Comparison of ENCODE assay signal across 14 cellular contexts in the genomic region with DNA sequence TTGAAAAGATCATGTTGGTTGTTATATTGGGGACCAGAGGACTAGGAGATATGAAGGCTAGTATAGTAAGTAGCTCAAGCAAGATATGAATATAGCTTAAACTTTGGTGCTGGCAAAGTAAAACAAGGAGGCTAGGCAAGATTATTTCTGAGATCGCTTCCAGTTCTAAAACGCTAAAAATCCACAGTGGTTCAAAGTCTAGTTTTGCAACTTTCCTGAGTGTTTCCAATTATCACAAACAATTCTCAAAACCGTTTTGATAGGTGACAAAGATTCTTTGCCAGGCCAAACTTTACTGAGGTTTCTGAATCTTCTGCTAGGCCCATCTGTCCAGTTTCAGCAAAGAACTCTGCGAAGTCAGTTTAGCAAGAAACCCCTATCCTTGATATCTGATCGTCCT.
"Had no signal": no experiment of that assay in that cellular context is flagged by ENCODE, and none has a peak within 500 bp of the region (broad histone marks: within the 10 kb centered on the region; RNA-seq: fewer than 3 reads in every experiment).

No MANE protein-coding gene starts in this region.

- DNase-seq: cortex of kidney; effector memory CD4-positive, alpha-beta T cell; heart left ventricle; hippocampal formation; left colon; mucosa of descending colon; naive thymus-derived CD8-positive, alpha-beta T cell; small intestine; stimulated activated CD4-positive, alpha-beta T cell treated with anti-CD3 and anti-CD28 coated beads, Interleukin-12 subunit alpha, Interleukin-12 subunit beta, amount 100 ng/mL, for 4 hours; stimulated activated naive CD4-positive, alpha-beta T cell treated with Interleukin-2 at 50 U/mL for 16 hours had no signal

- H3K9me3 ChIP-seq: mucosa of descending colon had no signal

- ATAC-seq: esophagus mucosa; naive thymus-derived CD8-positive, alpha-beta T cell had no signal

- H3K4me3 Mint-ChIP-seq: naive thymus-derived CD8-positive, alpha-beta T cell had no signal

- H3K36me3 ChIP-seq: right atrium auricular region had no signal

- H3K4me3 ChIP-seq: heart left ventricle, mucosa of descending colon, right atrium auricular region had no signal

- H3K27me3 ChIP-seq: heart left ventricle, right atrium auricular region had no signal

- H3K27me3 Mint-ChIP-seq: naive thymus-derived CD8-positive, alpha-beta T cell had no signal

- FAIRE-seq: endometrium, frontal cortex, small intestine had no signal

- H3K27ac ChIP-seq: heart left ventricle, right atrium auricular region had no signal
